ENCODE assay signal across 8 cellular contexts in genomic region chr7:150876817-150877526, GRCh38. TPM values are rescaled to one million over a fixed set of nuclear protein-coding genes. Genes with fewer than 3 reads are reported as not detected.
DNase-seq lines count a peak whose midpoint lies in the region; ATAC-seq and TF ChIP-seq lines count a peak whose summit lies in the region.

No MANE protein-coding gene starts in this region.

- H3K36me3 Mint-ChIP-seq in CD14-positive monocyte = peaks cover 3 to 4% of the 10 kb centered on the region in 2 donors
- H3K36me3 Mint-ChIP-seq in HFFc6 (ENCODE audit: low read depth) = no peaks in the 10 kb centered on the region
- H3K36me3 Mint-ChIP-seq in activated CD8-positive, alpha-beta T cell treated with anti-CD3 and anti-CD28 coated beads, Interleukin-2, amount 10 ng/mL, durations not matched to agents 7 days and 5 days (ENCODE audit: low read depth) = peaks cover 5% of the 10 kb centered on the region

- H3K27me3 ChIP-seq in mucosa of rectum (ENCODE audit: control insufficient read depth in 2 of 2, insufficient read depth in 2 of 2, low read length in 2 of 2) (no peaks in the 10 kb centered on the region), tibial artery (peaks cover 0 to 9% of the 10 kb centered on the region in 2 donors)

- H3K36me3 ChIP-seq in mucosa of rectum (ENCODE audit: control insufficient read depth in 2 of 2, insufficient read depth in 2 of 2, low read length in 2 of 2) (no peaks in the 10 kb centered on the region), tibial artery (no peaks in the 10 kb centered on the region)

- peak overlapping the region in 1 of 2 donors; percentile 1 for H3K27ac ChIP-seq in mucosa of rectum (ENCODE audit: low read depth in 2 of 2, low read length in 2 of 2)
- no peak overlapping the region for H3K27ac ChIP-seq in tibial artery

- peak; percentile 53 for TF ChIP-seq CTCF in CD14-positive monocyte (IDR thresholded peaks at IDR 0.05)
- peak; percentile 65 for TF ChIP-seq CTCF in HFFc6 (IDR thresholded peaks at IDR 0.05)
- TF ChIP-seq CTCF in epithelial cell of esophagus (IDR thresholded peaks at IDR 0.05; ENCODE audit: insufficient read depth, low read depth, low read length, missing control alignments) = peak; percentile 51
- peak; percentile 7 to 20 for TF ChIP-seq CTCF in tibial artery (IDR thresholded peaks at IDR 0.05)

- no peak for DNase-seq in CD14-positive monocyte (ENCODE audit: low spot score)
- DNase-seq in HFFc6 = peak; percentile 73
- DNase-seq in NCI-H510A treated with DMSO at 0.1 percent for 48 hours (lab: John Stamatoyannopoulos, UW) = peak; percentile 60
- peak; percentile 41 for DNase-seq in activated CD8-positive, alpha-beta T cell treated with anti-CD3 and anti-CD28 coated beads, Interleukin-2, amount 10 ng/mL, durations not matched to agents 7 days and 5 days
- peak; percentile 41 for DNase-seq in epithelial cell of esophagus (ENCODE audit: low read depth)
- DNase-seq in tibial artery = peak in 1 of 2 donors; percentile 59

- POLR2A ChIA-PET in activated CD8-positive, alpha-beta T cell treated with anti-CD3 and anti-CD28 coated beads, Interleukin-2, amount 10 ng/mL, durations not matched to agents 7 days and 5 days (lab: Charles Lee) = no interaction called here

- H3K4me3 ChIP-seq in epithelial cell of esophagus (ENCODE audit: low read length) = no peak overlapping the region
- H3K4me3 ChIP-seq in mucosa of rectum (ENCODE audit: low read length in 2 of 2) = peak overlapping the region; percentile 13 to 58
- H3K4me3 ChIP-seq in tibial artery = no peak overlapping the region

- peak; percentile 30 for ATAC-seq in activated CD8-positive, alpha-beta T cell treated with anti-CD3 and anti-CD28 coated beads, Interleukin-2, amount 10 ng/mL, durations not matched to agents 7 days and 5 days
- ATAC-seq in GM19395 (IDR thresholded peaks at IDR 0.05; ENCODE audit: unreplicated experiment) = no peak

- H3K27ac Mint-ChIP-seq in CD14-positive monocyte (no peak overlapping the region), HFFc6 (no peak overlapping the region)
- no peak overlapping the region for H3K27ac Mint-ChIP-seq in activated CD8-positive, alpha-beta T cell treated with anti-CD3 and anti-CD28 coated beads, Interleukin-2, amount 10 ng/mL, durations not matched to agents 7 days and 5 days

- peaks cover 0 to 4% of the 10 kb centered on the region in 2 donors for H3K4me1 ChIP-seq in mucosa of rectum (ENCODE audit: control insufficient read depth in 2 of 2, insufficient read depth in 2 of 2, low read length in 2 of 2)
- H3K4me1 ChIP-seq in tibial artery = no peaks in the 10 kb centered on the region

- H3K9me3 ChIP-seq in mucosa of rectum (ENCODE audit: control insufficient read depth in 2 of 2, low read length in 2 of 2) (peaks cover 2 to 6% of the 10 kb centered on the region in 2 donors), tibial artery (peaks cover 0 to 23% (median 18%) of the 10 kb centered on the region in 3 donors)

- peak overlapping the region in 1 of 2 donors; percentile 50 for H3K4me3 Mint-ChIP-seq in CD14-positive monocyte
- H3K4me3 Mint-ChIP-seq in HFFc6 = no peak overlapping the region
- no peak overlapping the region for H3K4me3 Mint-ChIP-seq in activated CD8-positive, alpha-beta T cell treated with anti-CD3 and anti-CD28 coated beads, Interleukin-2, amount 10 ng/mL, durations not matched to agents 7 days and 5 days

- CTCF ChIA-PET in activated CD8-positive, alpha-beta T cell treated with anti-CD3 and anti-CD28 coated beads, Interleukin-2, amount 10 ng/mL, durations not matched to agents 7 days and 5 days (lab: Charles Lee) = interaction anchor here (0.6 to 4.5 kb wide), 18 partner anchors 8 to 313 kb away, joined by 3 to 24 read pairs (median 4); no protein-coding TSS in a partner anchor

- peaks cover 12% of the 10 kb centered on the region for H3K4me1 Mint-ChIP-seq in CD14-positive monocyte
- H3K4me1 Mint-ChIP-seq in HFFc6 (ENCODE audit: low read depth) = no peaks in the 10 kb centered on the region
- H3K4me1 Mint-ChIP-seq in activated CD8-positive, alpha-beta T cell treated with anti-CD3 and anti-CD28 coated beads, Interleukin-2, amount 10 ng/mL, durations not matched to agents 7 days and 5 days (ENCODE audit: low read depth) = no peaks in the 10 kb centered on the region

- H3K9ac ChIP-seq in mucosa of rectum (ENCODE audit: low read depth in 1 of 2, low read length in 2 of 2) = peak overlapping the region in 1 of 2 donors; percentile 27

- H3K27me3 Mint-ChIP-seq in CD14-positive monocyte (ENCODE audit: low read depth in 3 of 3) (peaks cover 5 to 10% (median 8%) of the 10 kb centered on the region in 3 donors), HFFc6 (ENCODE audit: insufficient read depth) (peaks cover 3% of the 10 kb centered on the region)
- H3K27me3 Mint-ChIP-seq in activated CD8-positive, alpha-beta T cell treated with anti-CD3 and anti-CD28 coated beads, Interleukin-2, amount 10 ng/mL, durations not matched to agents 7 days and 5 days (ENCODE audit: low read depth) = peaks cover 50% of the 10 kb centered on the region

- intact Hi-C loops in CD14-positive monocyte (cut with micrococcal nuclease) = loop anchor here in 1 of 2 donors (10.0 kb wide), 1 partner anchor 92 kb away; no protein-coding TSS in a partner anchor
- intact Hi-C loops in tibial artery (cut with DNase I; ENCODE audit: low total_unique reads) = no loop called here

- H3K9me3 Mint-ChIP-seq in CD14-positive monocyte = peaks cover 16 to 30% (median 25%) of the 10 kb centered on the region in 7 donors
- H3K9me3 Mint-ChIP-seq in HFFc6 = peaks cover 7% of the 10 kb centered on the region
- peaks cover 16% of the 10 kb centered on the region for H3K9me3 Mint-ChIP-seq in activated CD8-positive, alpha-beta T cell treated with anti-CD3 and anti-CD28 coated beads, Interleukin-2, amount 10 ng/mL, durations not matched to agents 7 days and 5 days (ENCODE audit: insufficient read depth)

RNA-seq across cellular contexts. Expression of gene AOC1, which starts 24.7 kb away (rescaled TPM):
- polyA plus RNA-seq in CD14-positive monocyte = under 1 TPM in 1 of 2 donors, not detected in 1; 0.31 TPM
- total RNA-seq in HFFc6 (2021; fragmentation: NEBNext Ultra II Directional; extraction: Animal tissue kit (Norgen Biotek cat#: 25700)) = not detected
- total RNA-seq in activated CD8-positive, alpha-beta T cell treated with anti-CD3 and anti-CD28 coated beads, Interleukin-2, amount 10 ng/mL, durations not matched to agents 7 days and 5 days = not detected

Comparison
In these comparisons a context has a peak if more than half of its experiments do, and no peak if none do; other contexts are left out.
1. CTCF ChIP-seq: peak in every context shown above with its lines; median percentile 65 in HFFc6; 53 in CD14-positive monocyte; 51 in epithelial cell of esophagus; 14 in tibial artery.
2. H3K4me3 ChIP-seq: peak in mucosa of rectum (2 of 2); none in epithelial cell of esophagus (single experiment) and tibial artery (0 of 2).